In genomic region chr1:145983959-145984830, GRCh38 we compare ENCODE assay signal across 10 cellular contexts. TPM values are rescaled to one million over a fixed set of nuclear protein-coding genes. Genes with fewer than 3 reads are reported as not detected.
DNase-seq lines count a peak whose midpoint lies in the region; ATAC-seq and TF ChIP-seq lines count a peak whose summit lies in the region.
"Had no signal": no experiment of that assay in that cellular context is flagged by ENCODE, and none has a peak within 500 bp of the region (broad histone marks: within the 10 kb centered on the region; RNA-seq: fewer than 3 reads in every experiment).

No MANE protein-coding gene starts in this region.

- peak overlapping the region; percentile 80 for H2BK20ac ChIP-seq in IMR-90 (ENCODE audit: low read depth, low read length)

- H3K4ac ChIP-seq in IMR-90 (ENCODE audit: low read depth, low read length): peak overlapping the region; percentile 94

- no peaks in the 10 kb centered on the region for H3K36me3 ChIP-seq in IMR-90 (ENCODE audit: control insufficient read depth, insufficient read depth, low read length)
- no peaks in the 10 kb centered on the region for H3K36me3 ChIP-seq in smooth muscle cell (ENCODE audit: low read depth)
- H3K36me3 ChIP-seq in right lobe of liver: no peaks in the 10 kb centered on the region

- H3K14ac ChIP-seq in IMR-90 (replicated peaks; ENCODE audit: low read depth, low read length): peak overlapping the region; percentile 79

- H2BK15ac ChIP-seq in IMR-90 (ENCODE audit: low read depth, low read length): peak overlapping the region; percentile 83; the same call in 2 of the 3 replicates

- H4K5ac ChIP-seq in IMR-90 (ENCODE audit: low read depth, low read length): no peak overlapping the region

- H3K23ac ChIP-seq in IMR-90 (ENCODE audit: low read depth, low read length): peak overlapping the region; percentile 52; the same call in 1 of the 2 replicates

- no peaks in the 10 kb centered on the region for H3K27me3 ChIP-seq in IMR-90 (ENCODE audit: control insufficient read depth, insufficient read depth, low read length)
- H3K27me3 ChIP-seq in smooth muscle cell (ENCODE audit: low read depth): no peaks in the 10 kb centered on the region
- no peaks in the 10 kb centered on the region for H3K27me3 ChIP-seq in right lobe of liver

- H4K91ac ChIP-seq in IMR-90 (ENCODE audit: insufficient read depth, low read depth, low read length): peak overlapping the region; percentile 75

- peak overlapping the region; percentile 58 for H3K4me3 Mint-ChIP-seq in activated CD4-positive, alpha-beta memory T cell treated with anti-CD3 and anti-CD28 coated beads, Interleukin-2, amount 10 ng/mL, durations not matched to agents 7 days and 5 days

- BruUV-seq in IMR-90 (replicated peaks; lab: Mats Ljungman, UMichigan): no TSS peak

- TF ChIP-seq CTCF in IMR-90 (conservative IDR thresholded peaks at IDR 0.05; ENCODE audit: low read depth, low read length) (no peak), fibroblast of the aortic adventitia (IDR thresholded peaks at IDR 0.05; ENCODE audit: insufficient read depth, low read length) (no peak), smooth muscle cell (IDR thresholded peaks at IDR 0.05; ENCODE audit: borderline replicate concordance, insufficient read depth, poor library complexity, severe bottlenecking) (no peak), right lobe of liver (IDR thresholded peaks at IDR 0.05) (no peak)

- H3K36me3 Mint-ChIP-seq in activated CD4-positive, alpha-beta memory T cell treated with anti-CD3 and anti-CD28 coated beads, Interleukin-2, amount 10 ng/mL, durations not matched to agents 7 days and 5 days (ENCODE audit: low read depth): no peaks in the 10 kb centered on the region

- H3K18ac ChIP-seq in IMR-90 (ENCODE audit: low read depth, low read length): peak overlapping the region; percentile 76; the same call in 1 of the 2 replicates

- no peak overlapping the region for H3K4me2 ChIP-seq in IMR-90 (ENCODE audit: low read depth, low read length)
- H3K4me2 ChIP-seq in smooth muscle cell: peak overlapping the region; percentile 46

- peak overlapping the region; percentile 94 for H2AK5ac ChIP-seq in IMR-90 (ENCODE audit: low read depth, low read length)

- no peak overlapping the region for H3K9ac ChIP-seq in IMR-90 (ENCODE audit: low read depth, low read length)
- H3K9ac ChIP-seq in smooth muscle cell (ENCODE audit: low read depth): no peak overlapping the region

- no peaks in the 10 kb centered on the region for H3K9me3 Mint-ChIP-seq in activated CD4-positive, alpha-beta memory T cell treated with anti-CD3 and anti-CD28 coated beads, Interleukin-2, amount 10 ng/mL, durations not matched to agents 7 days and 5 days

- TF ChIP-seq POLR2A in IMR-90 (IDR thresholded peaks at IDR 0.05; ENCODE audit: low read depth, low read length) (no peak), right lobe of liver (IDR thresholded peaks at IDR 0.05) (no peak)

- WGBS in IMR-90 (ENCODE audit: extremely low coverage in 2 of 2, insufficient read length in 1 of 2), 2 experiments: no CpG with 5 or more reads among the region's 12 CpGs
- 88% methylated on average over 12 of the region's 12 CpGs for WGBS in smooth muscle cell (ENCODE audit: low lambda C conversion rate)
- 87% methylated on average over 7 of the region's 12 CpGs for WGBS in right lobe of liver (ENCODE audit: insufficient coverage, low coverage, low lambda C conversion rate, missing lambda C conversion rate)

- peaks cover 14% of the 10 kb centered on the region for H3F3A ChIP-seq in smooth muscle cell (ENCODE audit: low read depth)

- POLR2A ChIA-PET in IMR-90 (lab: Charles Lee; ENCODE audit: unreplicated experiment): no interaction called here
- POLR2A ChIA-PET in activated CD4-positive, alpha-beta memory T cell treated with anti-CD3 and anti-CD28 coated beads, Interleukin-2, amount 10 ng/mL, durations not matched to agents 7 days and 5 days (lab: Charles Lee): interaction anchor here (1.0 to 15.0 kb wide), 6 partner anchors 9 to 68 kb away, joined by 3 to 582 read pairs (median 4); partner anchors contain the start of genes LIX1L and TXNIP

- H3K56ac ChIP-seq in IMR-90 (ENCODE audit: extremely low read depth, insufficient read depth, low read length): no peak overlapping the region

- dilution Hi-C loops in IMR-90 (cut with HindIII; ENCODE audit: low sequenced_read_pairs, unreplicated experiment): no loop called here

- H2BK5ac ChIP-seq in IMR-90 (ENCODE audit: low read depth, low read length, poor library complexity, severe bottlenecking): no peak overlapping the region

- H3K4me1 ChIP-seq in IMR-90 (ENCODE audit: control insufficient read depth, insufficient read depth, low read length): peaks cover 13% of the 10 kb centered on the region
- H3K4me1 ChIP-seq in smooth muscle cell (ENCODE audit: low read depth): peaks cover 20% of the 10 kb centered on the region
- H3K4me1 ChIP-seq in right lobe of liver: peaks cover 0 to 57% (median 17%) of the 10 kb centered on the region in 4 donors

- H3K4me1 Mint-ChIP-seq in activated CD4-positive, alpha-beta memory T cell treated with anti-CD3 and anti-CD28 coated beads, Interleukin-2, amount 10 ng/mL, durations not matched to agents 7 days and 5 days: peaks cover 31% of the 10 kb centered on the region

- H2AK9ac ChIP-seq in IMR-90 (replicated peaks; ENCODE audit: low read depth, low read length, poor library complexity): no peak overlapping the region

- H3K79me2 ChIP-seq in smooth muscle cell (ENCODE audit: low read depth): no peaks in the 10 kb centered on the region

- peak overlapping the region; percentile 73 for H3K27ac Mint-ChIP-seq in activated CD4-positive, alpha-beta memory T cell treated with anti-CD3 and anti-CD28 coated beads, Interleukin-2, amount 10 ng/mL, durations not matched to agents 7 days and 5 days

- in situ Hi-C loops in IMR-90 (cut with MboI; ENCODE audit: low sequenced_read_pairs): no loop called here

- H3K4me3 ChIP-seq in IMR-90 (ENCODE audit: insufficient read depth, low read depth, low read length) (no peak overlapping the region), fibroblast of the aortic adventitia (ENCODE audit: low read depth, low read length) (no peak overlapping the region), smooth muscle cell (no peak overlapping the region), right lobe of liver (no peak overlapping the region)

- no peak overlapping the region for H3K27ac ChIP-seq in IMR-90 (ENCODE audit: insufficient read depth, low read length)
- peak overlapping the region; percentile 86 for H3K27ac ChIP-seq in smooth muscle cell (ENCODE audit: low read depth)
- H3K27ac ChIP-seq in right lobe of liver: peak overlapping the region in 1 of 3 donors; percentile 44

- no peak for DNase-seq in IMR-90
- peak; percentile 62 for DNase-seq in activated CD4-positive, alpha-beta memory T cell treated with anti-CD3 and anti-CD28 coated beads, Interleukin-2, amount 10 ng/mL, durations not matched to agents 7 days and 5 days
- peak; percentile 41 for DNase-seq in fibroblast of the aortic adventitia (ENCODE audit: low read depth)
- DNase-seq in smooth muscle cell (lab: John Stamatoyannopoulos, UW; ENCODE audit: unreplicated experiment): no peak
- no peak for DNase-seq in right lobe of liver
- DNase-seq in HPDE6-E6E7 (ENCODE audit: extremely low spot score): no peak

- peak overlapping the region; percentile 94 for H2BK120ac ChIP-seq in IMR-90 (ENCODE audit: low read depth, low read length)

- peaks cover 15% of the 10 kb centered on the region for H3K9me1 ChIP-seq in IMR-90 (ENCODE audit: insufficient read depth, low read length)

- CTCF ChIA-PET in IMR-90 (lab: Yijun Ruan, JAX): interaction anchor here (1.2 kb wide), 1 partner anchor 9 kb away, joined by 3 read pairs; no protein-coding TSS in a partner anchor
- CTCF ChIA-PET in activated CD4-positive, alpha-beta memory T cell treated with anti-CD3 and anti-CD28 coated beads, Interleukin-2, amount 10 ng/mL, durations not matched to agents 7 days and 5 days (lab: Charles Lee): interaction anchor here (1.0 to 11.3 kb wide), 3 partner anchors 14 to 24 kb away, joined by 3 to 349 read pairs (median 6); partner anchors contain the start of genes ANKRD34A and POLR3GL

- no peaks in the 10 kb centered on the region for H4K20me1 ChIP-seq in IMR-90 (ENCODE audit: insufficient read depth, low read length)
- no peaks in the 10 kb centered on the region for H4K20me1 ChIP-seq in smooth muscle cell (ENCODE audit: low read depth)

- H3K9me3 ChIP-seq in IMR-90 (ENCODE audit: control insufficient read depth, insufficient read depth, low read length) (no peaks in the 10 kb centered on the region), smooth muscle cell (replicated peaks; ENCODE audit: low read depth) (no peaks in the 10 kb centered on the region), right lobe of liver (no peaks in the 10 kb centered on the region)

- H3K79me1 ChIP-seq in IMR-90 (ENCODE audit: low read depth in 1 of 2, low read length in 2 of 2): peaks cover 4 to 5% of the 10 kb centered on the region in 2 experiments; a peak in 2 of 4 replicates

- no peak for ATAC-seq in IMR-90 (ENCODE audit: low read depth)
- ATAC-seq in right lobe of liver: no peak
- ATAC-seq in GM18511 (IDR thresholded peaks at IDR 0.05; ENCODE audit: unreplicated experiment): no peak
- ATAC-seq in HG03196 (IDR thresholded peaks at IDR 0.05; ENCODE audit: unreplicated experiment): no peak

- TF ChIP-seq RAD21 in IMR-90 (IDR thresholded peaks at IDR 0.05; ENCODE audit: low read length): no peak

- H2AFZ ChIP-seq in IMR-90 (replicated peaks; ENCODE audit: low read length, poor library complexity) (no peak overlapping the region), smooth muscle cell (ENCODE audit: low read depth) (no peak overlapping the region)

- intact Hi-C loops in IMR-90 (cut with micrococcal nuclease): no loop called here
- intact Hi-C loops in right lobe of liver (cut with DNase I): no loop called here

- no peaks in the 10 kb centered on the region for H3K27me3 Mint-ChIP-seq in activated CD4-positive, alpha-beta memory T cell treated with anti-CD3 and anti-CD28 coated beads, Interleukin-2, amount 10 ng/mL, durations not matched to agents 7 days and 5 days

- peak overlapping the region; percentile 81 to 91; a peak in 1 of 4 replicates for H4K8ac ChIP-seq in IMR-90 (ENCODE audit: low read depth in 2 of 2, low read length in 2 of 2)

RNA-seq across cellular contexts. Expression of gene TXNIP, which starts 12.2 kb away (rescaled TPM):
- total RNA-seq in IMR-90 (2012; rRNA removed): 60.0 and 77.2 TPM in 2 replicates
- 21.8 and 36.4 TPM in 2 replicates for polyA plus RNA-seq in IMR-90 (2012; rRNA removed)
- 26.3 and 27.4 TPM in 2 replicates for polyA plus RNA-seq in IMR-90 (2012; cell fraction: cytosol; rRNA removed)
- polyA plus RNA-seq in IMR-90 (2012; cell fraction: nucleus; rRNA removed; ENCODE audit: low replicate concordance): 16.0 and 36.0 TPM in 2 replicates
- total RNA-seq in activated CD4-positive, alpha-beta memory T cell treated with anti-CD3 and anti-CD28 coated beads, Interleukin-2, amount 10 ng/mL, durations not matched to agents 7 days and 5 days: 100 to 1,000 TPM; 397 to 407 TPM
- 73.0 and 257 TPM in 2 replicates for total RNA-seq in fibroblast of the aortic adventitia (ENCODE audit: low replicate concordance)
- total RNA-seq in smooth muscle cell: 365 and 384 TPM in 2 replicates
- 197 and 206 TPM in 2 replicates for polyA plus RNA-seq in smooth muscle cell
- 100 to 1,000 TPM in 3 of 6 experiments, 10 to 100 TPM in 3; 56.3 to 398 (median 134) TPM for total RNA-seq in right lobe of liver

RNA-seq across cellular contexts. Expression of gene POLR3GL, which starts 19.7 kb away (rescaled TPM):
- total RNA-seq in IMR-90 (2012; rRNA removed) (7.9 and 10.3 TPM in 2 replicates), fibroblast of the aortic adventitia (ENCODE audit: low replicate concordance) (15.7 and 28.4 TPM in 2 replicates), smooth muscle cell (17.7 and 22.2 TPM in 2 replicates), right lobe of liver (10 to 100 TPM in 4 of 6 experiments, 1 to 10 TPM in 2; 8.4 to 14.3 (median 11.9) TPM)
- polyA plus RNA-seq in IMR-90 (2012; rRNA removed) (15.3 and 16.3 TPM in 2 replicates), smooth muscle cell (26.4 and 33.6 TPM in 2 replicates)
- 7.8 and 9.4 TPM in 2 replicates for polyA plus RNA-seq in IMR-90 (2012; cell fraction: cytosol; rRNA removed)
- 4.0 and 8.8 TPM in 2 replicates for polyA plus RNA-seq in IMR-90 (2012; cell fraction: nucleus; rRNA removed; ENCODE audit: low replicate concordance)
- 10 to 100 TPM; 32.4 to 33.7 TPM for total RNA-seq in activated CD4-positive, alpha-beta memory T cell treated with anti-CD3 and anti-CD28 coated beads, Interleukin-2, amount 10 ng/mL, durations not matched to agents 7 days and 5 days

RNA-seq across cellular contexts. Expression of gene ANKRD34A, which starts 19.8 kb away (rescaled TPM):
- 0.56 and 0.90 TPM in 2 replicates for total RNA-seq in IMR-90 (2012; rRNA removed)
- 1.9 and 2.3 TPM in 2 replicates for polyA plus RNA-seq in IMR-90 (2012; rRNA removed)
- 1.6 and 1.9 TPM in 2 replicates for polyA plus RNA-seq in IMR-90 (2012; cell fraction: cytosol; rRNA removed)
- 2.6 and 2.9 TPM in 2 replicates for polyA plus RNA-seq in IMR-90 (2012; cell fraction: nucleus; rRNA removed; ENCODE audit: low replicate concordance)
- 1 to 10 TPM; 2.9 to 3.7 TPM for total RNA-seq in activated CD4-positive, alpha-beta memory T cell treated with anti-CD3 and anti-CD28 coated beads, Interleukin-2, amount 10 ng/mL, durations not matched to agents 7 days and 5 days
- 0.65 and 0.99 TPM in 2 replicates for total RNA-seq in fibroblast of the aortic adventitia (ENCODE audit: low replicate concordance)
- 0.36 and 0.49 TPM in 2 replicates for total RNA-seq in smooth muscle cell
- polyA plus RNA-seq in smooth muscle cell: 1.3 and 2.4 TPM in 2 replicates
- under 1 TPM in 5 of 6 experiments, not detected in 1; 0.14 to 0.88 (median 0.22) TPM for total RNA-seq in right lobe of liver

RNA-seq across cellular contexts. Expression of gene LIX1L, which starts 26.4 kb away (rescaled TPM):
- 14.7 and 18.3 TPM in 2 replicates for total RNA-seq in IMR-90 (2012; rRNA removed)
- polyA plus RNA-seq in IMR-90 (2012; rRNA removed): 26.9 and 28.8 TPM in 2 replicates
- polyA plus RNA-seq in IMR-90 (2012; cell fraction: cytosol; rRNA removed): 19.4 and 24.0 TPM in 2 replicates
- 7.0 and 14.4 TPM in 2 replicates for polyA plus RNA-seq in IMR-90 (2012; cell fraction: nucleus; rRNA removed; ENCODE audit: low replicate concordance)
- total RNA-seq in activated CD4-positive, alpha-beta memory T cell treated with anti-CD3 and anti-CD28 coated beads, Interleukin-2, amount 10 ng/mL, durations not matched to agents 7 days and 5 days: 10 to 100 TPM; 50.3 to 51.0 TPM
- 50.8 and 73.3 TPM in 2 replicates for total RNA-seq in fibroblast of the aortic adventitia (ENCODE audit: low replicate concordance)
- 23.2 and 32.7 TPM in 2 replicates for total RNA-seq in smooth muscle cell
- polyA plus RNA-seq in smooth muscle cell: 26.2 and 31.1 TPM in 2 replicates
- total RNA-seq in right lobe of liver: 10 to 100 TPM; 10.6 to 11.9 (median 11.0) TPM

RNA-seq across cellular contexts. Expression of gene HJV, which starts 37.3 kb away (rescaled TPM):
- not detected in 2 replicates for total RNA-seq in IMR-90 (2012; rRNA removed)
- not detected in 2 replicates for polyA plus RNA-seq in IMR-90 (2012; rRNA removed)
- polyA plus RNA-seq in IMR-90 (2012; cell fraction: cytosol; rRNA removed): not detected in 2 replicates
- polyA plus RNA-seq in IMR-90 (2012; cell fraction: nucleus; rRNA removed; ENCODE audit: low replicate concordance): not detected in 2 replicates
- total RNA-seq in activated CD4-positive, alpha-beta memory T cell treated with anti-CD3 and anti-CD28 coated beads, Interleukin-2, amount 10 ng/mL, durations not matched to agents 7 days and 5 days: not detected
- total RNA-seq in fibroblast of the aortic adventitia (ENCODE audit: low replicate concordance): not detected in 2 replicates
- not detected in 2 replicates for total RNA-seq in smooth muscle cell
- not detected in 2 replicates for polyA plus RNA-seq in smooth muscle cell
- total RNA-seq in right lobe of liver: 100 to 1,000 TPM in 4 of 6 experiments, 10 to 100 TPM in 2; 53.0 to 215 (median 109) TPM
- total RNA-seq: mononuclear cell, SK-MEL-5 had no signal

Comparison
In these comparisons a context has a peak if more than half of its experiments do, and no peak if none do; other contexts are left out.
1. DNase-seq: peak in activated CD4-positive, alpha-beta memory T cell treated with anti-CD3 and anti-CD28 coated beads, Interleukin-2, amount 10 ng/mL, durations not matched to agents 7 days and 5 days (single experiment) and fibroblast of the aortic adventitia (single experiment); none in IMR-90 (single experiment), smooth muscle cell (single experiment), right lobe of liver (0 of 3) and HPDE6-E6E7 (single experiment).